9 cellular contexts compared by ENCODE assay signal in genomic region chr3:45687828-45688193, GRCh38. TPM values are rescaled to one million over a fixed set of nuclear protein-coding genes. Genes with fewer than 3 reads are reported as not detected.
DNase-seq lines count a peak whose midpoint lies in the region; ATAC-seq, FAIRE-seq and TF ChIP-seq lines count a peak whose summit lies in the region.
"Had no signal": no experiment of that assay in that cellular context is flagged by ENCODE, and none has a peak within 500 bp of the region (broad histone marks: within the 10 kb centered on the region; RNA-seq: fewer than 3 reads in every experiment).

No MANE protein-coding gene starts in this region.

- H3K9ac ChIP-seq in BLaER1 = peak overlapping the region; percentile 81
- H3K9ac ChIP-seq in K562 (ENCODE audit: insufficient read depth in 1 of 2, low read depth in 2 of 2, low read length in 2 of 2) = peak overlapping the region in 1 of 2 experiments; percentile 64; a peak in 2 of 4 replicates

- H3K4me2 ChIP-seq in BLaER1 = peak overlapping the region; percentile 85
- peak overlapping the region; percentile 98 for H3K4me2 ChIP-seq in K562 (ENCODE audit: insufficient read depth, low read length)

- no peak for TF ChIP-seq EP300 in K562 (IDR thresholded peaks at IDR 0.05; ENCODE audit: low read length)

- H3K36me3 ChIP-seq in BLaER1 (peaks cover 16% of the 10 kb centered on the region), K562 (ENCODE audit: control insufficient read depth, insufficient read depth, low read length) (peaks cover 19% of the 10 kb centered on the region; the same call in 2 of the 3 replicates), mucosa of descending colon (ENCODE audit: low read depth) (no peaks in the 10 kb centered on the region)
- H3K36me3 ChIP-seq: adrenal gland had no signal

- CTCF ChIA-PET in K562 (lab: Yijun Ruan, JAX; ENCODE audit: low intra/inter-chr PET ratio) = no interaction called here

- DNase-seq in Jurkat, Clone E6-1 (ENCODE audit: low read depth, low spot score) = no peak
- DNase-seq in K562 (ENCODE audit: extremely low read depth in 1 of 4, low spot score in 3 of 4) (no peak), mucosa of descending colon (no peak), dermis blood vessel endothelial cell (no peak)
- no peak for DNase-seq in effector CD4-positive, alpha-beta T cell

- ATAC-seq in K562 (no peak), mucosa of descending colon (no peak), HG02938 (IDR thresholded peaks at IDR 0.05; ENCODE audit: unreplicated experiment) (no peak), GM19397 (IDR thresholded peaks at IDR 0.05; ENCODE audit: unreplicated experiment) (no peak)

- FAIRE-seq in K562 (lab: Jason Lieb, UNC) = no peak

- TF ChIP-seq CTCF in K562 (IDR thresholded peaks at IDR 0.05 in 2 of 3, conservative IDR thresholded peaks at IDR 0.05 in 1 of 3; ENCODE audit: insufficient read depth in 2 of 3, low read depth in 1 of 3, low read length in 3 of 3) (no peak), mucosa of descending colon (IDR thresholded peaks at IDR 0.05) (no peak)

- no peak for TF ChIP-seq POLR2A in K562 (conservative IDR thresholded peaks at IDR 0.05)

- H2AFZ ChIP-seq in K562 (ENCODE audit: low read depth, low read length) = peak overlapping the region; percentile 88

- intact Hi-C loops in K562 (cut with micrococcal nuclease) (no loop called here), mucosa of descending colon (cut with DNase I, micrococcal nuclease) (no loop called here)

- H3K9me1 ChIP-seq in K562 (ENCODE audit: control insufficient read depth, insufficient read depth, low read length) = no peaks in the 10 kb centered on the region

- in situ Hi-C loops in K562 (cut with MboI) = no loop called here

- peaks cover 36% of the 10 kb centered on the region for H4K20me1 ChIP-seq in BLaER1
- H4K20me1 ChIP-seq in K562 (replicated peaks; ENCODE audit: control insufficient read depth, insufficient read depth, low read length) = no peaks in the 10 kb centered on the region

- no peak for TF ChIP-seq RAD21 in K562 (CRISPR knock-in tag; conservative IDR thresholded peaks at IDR 0.05 in 1 of 2, IDR thresholded peaks at IDR 0.05 in 1 of 2)

- H3K27me3 ChIP-seq in BLaER1 (no peaks in the 10 kb centered on the region), K562 (ENCODE audit: control insufficient read depth in 2 of 2, insufficient read depth in 2 of 2, low read length in 2 of 2) (no peaks in the 10 kb centered on the region)
- H3K27me3 ChIP-seq: adrenal gland had no signal

- H3K4me3 ChIP-seq in BLaER1 (peak overlapping the region; percentile 83), K562 (peak overlapping the region; percentile 89; the same call in 1 of the 2 replicates), mucosa of descending colon (peak overlapping the region; percentile 10)
- peak overlapping the region; percentile 73 for H3K4me3 ChIP-seq in Jurkat, Clone E6-1 (ENCODE audit: low read length)

- peaks cover 37% of the 10 kb centered on the region for H3K4me1 ChIP-seq in BLaER1
- H3K4me1 ChIP-seq in K562 (replicated peaks in 1 of 2; ENCODE audit: control insufficient read depth in 2 of 2, insufficient read depth in 2 of 2, low read length in 2 of 2) = peaks cover 8 to 24% of the 10 kb centered on the region in 2 experiments; a peak in 4 of 5 replicates
- H3K4me1 ChIP-seq in mucosa of descending colon (ENCODE audit: low read depth) = peaks cover 23% of the 10 kb centered on the region

- peak overlapping the region; percentile 70; the same call in 1 of the 2 replicates for H3K27ac ChIP-seq in BLaER1
- peak overlapping the region; percentile 72; the same call in 2 of the 3 replicates for H3K27ac ChIP-seq in K562 (ENCODE audit: extremely low read depth, low read depth, low read length)

- H3K79me2 ChIP-seq in K562 (ENCODE audit: control insufficient read depth, insufficient read depth, low read length) = peaks cover 36% of the 10 kb centered on the region

- H3K9me3 ChIP-seq in BLaER1 = peaks cover 2% of the 10 kb centered on the region; the same call in 1 of the 2 replicates
- H3K9me3 ChIP-seq in K562 (replicated peaks; ENCODE audit: control insufficient read depth, insufficient read depth, low read depth, low read length) = 0 out of 2 replicates have a peak, but pooled peaks cover 2% of the 10 kb centered on the region
- peaks cover under 1% of the 10 kb centered on the region for H3K9me3 ChIP-seq in mucosa of descending colon
- H3K9me3 ChIP-seq: adrenal gland had no signal

- 20% methylated on average over 4 of the region's 4 CpGs for WGBS in K562 (ENCODE audit: insufficient coverage, low coverage, missing lambda C conversion rate)

- POLR2A ChIA-PET in K562 (lab: Yijun Ruan, JAX) = no interaction called here

- no TSS peak for BruUV-seq in K562 (replicated peaks; lab: Mats Ljungman, UMichigan)

TF ChIP-seq in K562, 482 proteins besides CTCF, POLR2A, EP300 and RAD21:
- peak; percentile 64; the same call in 1 of the 2 replicates for TF ChIP-seq SPI1 (IDR thresholded peaks at IDR 0.05; ENCODE audit: borderline replicate concordance, low read depth, low read length)
- no peak for TF ChIP-seq CC2D1A (IDR thresholded peaks at IDR 0.05)
- no peak for TF ChIP-seq ZSCAN29 (IDR thresholded peaks at IDR 0.05)
TF ChIP-seq in K562: peak in this region for 1.

RNA-seq across cellular contexts. Expression of gene SACM1L, which starts 1.4 kb away (rescaled TPM):
- polyA plus RNA-seq in Jurkat, Clone E6-1 (2012; ENCODE audit: insufficient read depth, insufficient read length) = 75.0 TPM
- 66.1 and 180 TPM in 2 replicates for total RNA-seq in K562 (2011; cell fraction: chromatin; rRNA removed; ENCODE audit: low replicate concordance)
- 30.4 and 44.0 TPM in 2 replicates for total RNA-seq in K562 (2011; cell fraction: nucleolus; rRNA removed)
- total RNA-seq in K562 (2011; cell fraction: nucleoplasm; rRNA removed) = 88.9 and 111 TPM in 2 replicates
- 25.7 and 29.6 TPM in 2 replicates for total RNA-seq in K562 (2014; rRNA removed)
- 37.4 and 41.8 TPM in 2 replicates for total RNA-seq in K562 (2014; rRNA removed; fragmentation: Illumina TruSeq; extraction: Trizol)
- 32.8 and 39.3 TPM in 2 replicates for total RNA-seq in K562 (2015; rRNA removed; fragmentation: Illumina TruSeq; extraction: Trizol)
- 51.2 and 52.7 TPM in 2 replicates for total RNA-seq in K562 (2021)
- 56.6 and 67.2 TPM in 2 replicates for polyA plus RNA-seq in K562 (2011; rRNA removed)
- 7.9 and 21.0 TPM in 2 replicates for polyA plus RNA-seq in K562 (2011; cell fraction: cytosol; rRNA removed)
- 48.2 and 64.0 TPM in 2 replicates for polyA plus RNA-seq in K562 (2011; cell fraction: nucleus; rRNA removed)
- 38.5 and 66.8 TPM in 2 replicates for polyA plus RNA-seq in K562 (2012)
- 45.3 and 50.4 TPM in 2 replicates for polyA plus RNA-seq in K562 (2014; fragmentation: Illumina TruSeq; extraction: Trizol)
- polyA plus RNA-seq in K562 (2014; fragmentation: Nextera tagmentation; extraction: Ambion mirVana) = 10 to 100 TPM; 33.0 to 50.4 TPM
- polyA plus RNA-seq in K562 (2014; rRNA removed) = 40.3 and 43.5 TPM in 2 replicates
- polyA minus RNA-seq in K562 (2011; rRNA and poly(A)+ RNA removed) = 66.2 and 77.8 TPM in 2 replicates
- 36.9 and 46.6 TPM in 2 replicates for polyA minus RNA-seq in K562 (2011; cell fraction: cytosol; rRNA and poly(A)+ RNA removed)
- 47.9 and 88.0 TPM in 2 replicates for polyA minus RNA-seq in K562 (2011; cell fraction: nucleus; rRNA and poly(A)+ RNA removed)
- total RNA-seq in mucosa of descending colon = 10 to 100 TPM; 54.1 to 62.6 (median 57.2) TPM
- total RNA-seq in dermis blood vessel endothelial cell = 48.5 and 51.0 TPM in 2 replicates

Comparison
In these comparisons a context has a peak if more than half of its experiments do, and no peak if none do; other contexts are left out.
1. H3K4me3 ChIP-seq: peak in every context shown above with its lines; median percentile 89 in K562; 83 in BLaER1; 73 in Jurkat, Clone E6-1; 10 in mucosa of descending colon.